ENCODE assay signal across 16 cellular contexts in the genomic region with DNA sequence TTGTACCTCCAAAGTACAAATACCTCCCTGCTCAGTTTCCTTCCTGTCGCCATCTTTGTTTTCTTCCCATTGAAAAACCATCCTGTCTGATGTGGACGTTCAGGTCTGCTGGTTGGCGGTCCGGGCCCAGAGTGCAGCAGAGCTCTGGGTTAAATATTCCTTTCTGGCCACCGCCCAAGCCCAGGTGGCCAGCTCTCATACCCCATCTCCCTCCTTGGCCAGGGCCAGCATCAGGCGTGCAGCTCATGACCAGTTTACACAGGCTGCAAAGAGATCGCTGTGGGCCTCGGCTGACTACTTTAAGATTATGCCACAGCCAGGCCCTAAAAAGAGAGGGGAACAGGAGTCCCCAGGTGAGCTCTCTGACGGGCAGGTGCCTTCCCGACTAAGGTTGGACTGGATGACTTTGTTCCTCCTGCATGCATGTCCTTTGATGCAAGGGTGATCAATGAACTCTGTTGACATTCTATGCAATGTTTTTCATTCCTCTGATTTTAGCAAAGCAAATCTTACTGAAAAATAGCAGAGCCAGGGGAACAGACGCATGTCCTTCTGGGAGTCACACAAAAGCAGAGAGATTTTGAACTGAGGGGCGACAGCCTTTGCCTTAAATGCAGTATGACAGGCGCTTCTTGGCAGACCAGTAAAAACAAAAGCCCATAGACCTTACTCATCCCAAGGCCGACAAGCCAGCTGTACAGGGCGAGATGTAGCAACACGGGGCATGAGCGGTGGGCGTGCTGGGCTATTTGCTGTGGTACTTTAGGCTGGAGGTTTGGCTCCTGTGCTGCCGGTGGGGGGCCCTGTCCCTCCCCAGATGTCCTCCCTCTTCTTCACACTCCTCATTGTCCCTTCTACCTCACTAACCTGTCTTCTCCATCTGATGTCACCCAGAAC.
"Had no signal": no experiment of that assay in that cellular context is flagged by ENCODE, and none has a peak within 500 bp of the region (broad histone marks: within the 10 kb centered on the region; RNA-seq: fewer than 3 reads in every experiment).

No MANE protein-coding gene starts in this region.

- H3K36me3 ChIP-seq: colonic mucosa had no signal

- DNase-seq: activated CD4-positive, alpha-beta memory T cell treated with anti-CD3 and anti-CD28 coated beads, Interleukin-2, amount 10 ng/mL, durations not matched to agents 7 days and 5 days; activated effector memory CD4-positive, alpha-beta T cell treated with Interleukin-2 at 50 U/mL for 16 hours; activated T-cell treated with anti-CD3 and anti-CD28 coated beads, Interleukin-2, amount 50 U/mL, for 4 hours; colonic mucosa; islet precursor cell; left ventricle myocardium superior; mucosa of descending colon; stimulated activated CD4-positive, alpha-beta T cell treated with anti-CD3 and anti-CD28 coated beads, Interleukin-1b, Interleukin-23, amount 100 ng/mL, for 48 hours; T-cell had no signal

- H3K27me3 ChIP-seq: colonic mucosa, hepatocyte had no signal

- H3K79me2 ChIP-seq: hepatocyte had no signal

- H3K27ac ChIP-seq: colonic mucosa, hepatocyte, thoracic aorta, VCaP had no signal

- H3K4me2 ChIP-seq: hepatocyte had no signal

- H3K4me3 ChIP-seq: colonic mucosa, hepatocyte, mucosa of descending colon, thoracic aorta had no signal

- H3K9me3 ChIP-seq: colonic mucosa, mucosa of descending colon, thoracic aorta had no signal

- ATAC-seq: activated naive CD4-positive, alpha-beta T cell treated with anti-CD3 and anti-CD28 coated beads, Interleukin-2, amount 50 U/mL, for 72 hours; activated T-cell treated with anti-CD3 and anti-CD28 coated beads, Interleukin-2, amount 50 U/mL, for 4 hours; esophagus mucosa; left ventricle myocardium superior; mucosa of descending colon; natural killer cell treated with Interleukin-12 subunit alpha and Interleukin-12 subunit beta and Interleukin-15 and Interleukin-18, amount 100 ng/mL, for 72 hours; sciatic nerve; T-cell had no signal

- H3K4me1 ChIP-seq: colonic mucosa had no signal

- H2AFZ ChIP-seq: hepatocyte had no signal
